1 cellular context compared by ENCODE assay signal in the genomic region with DNA sequence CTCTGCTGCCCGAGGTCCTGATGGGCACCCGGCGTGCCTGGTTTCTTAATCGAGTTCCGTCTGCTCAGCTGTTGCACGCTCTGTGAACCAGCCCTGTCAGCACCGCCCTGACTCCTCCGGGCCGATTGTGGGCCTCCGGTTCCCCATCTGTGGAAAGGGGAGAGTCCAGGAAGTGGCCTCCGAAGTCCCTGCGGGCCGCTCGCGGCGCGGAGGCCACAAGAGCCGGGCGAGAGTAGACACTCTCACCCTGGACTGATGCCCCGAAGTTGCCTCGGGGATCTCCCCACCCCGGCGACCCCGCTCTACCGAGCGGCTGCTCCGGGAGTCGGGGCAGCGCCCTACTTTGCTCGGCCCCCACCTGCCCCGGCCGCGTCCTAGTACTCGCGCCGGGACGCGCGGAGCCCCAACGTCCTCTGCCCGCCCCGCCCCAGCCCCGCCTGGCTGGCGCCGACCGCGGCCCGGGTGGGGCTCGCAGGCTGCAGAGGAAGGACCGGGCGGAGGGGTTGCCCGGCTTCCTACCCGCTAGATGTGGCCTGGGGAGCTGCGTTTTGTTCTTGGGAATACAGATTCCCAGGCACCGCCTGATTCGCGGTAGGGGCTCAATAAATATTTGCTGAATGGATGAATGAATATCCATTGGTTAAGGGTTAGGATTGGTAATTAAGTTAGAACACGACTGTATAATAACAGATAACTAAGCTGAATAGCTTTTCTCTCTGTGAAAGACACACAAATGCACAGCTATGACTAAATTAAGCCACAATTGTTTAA.
TF ChIP-seq lines count a peak whose summit lies in the region.

No MANE protein-coding gene starts in this region.

TF ChIP-seq in A549, 52 proteins besides CTCF, POLR2A, EP300 and RAD21 (continued from another document):
- TF ChIP-seq, protein P1, sequence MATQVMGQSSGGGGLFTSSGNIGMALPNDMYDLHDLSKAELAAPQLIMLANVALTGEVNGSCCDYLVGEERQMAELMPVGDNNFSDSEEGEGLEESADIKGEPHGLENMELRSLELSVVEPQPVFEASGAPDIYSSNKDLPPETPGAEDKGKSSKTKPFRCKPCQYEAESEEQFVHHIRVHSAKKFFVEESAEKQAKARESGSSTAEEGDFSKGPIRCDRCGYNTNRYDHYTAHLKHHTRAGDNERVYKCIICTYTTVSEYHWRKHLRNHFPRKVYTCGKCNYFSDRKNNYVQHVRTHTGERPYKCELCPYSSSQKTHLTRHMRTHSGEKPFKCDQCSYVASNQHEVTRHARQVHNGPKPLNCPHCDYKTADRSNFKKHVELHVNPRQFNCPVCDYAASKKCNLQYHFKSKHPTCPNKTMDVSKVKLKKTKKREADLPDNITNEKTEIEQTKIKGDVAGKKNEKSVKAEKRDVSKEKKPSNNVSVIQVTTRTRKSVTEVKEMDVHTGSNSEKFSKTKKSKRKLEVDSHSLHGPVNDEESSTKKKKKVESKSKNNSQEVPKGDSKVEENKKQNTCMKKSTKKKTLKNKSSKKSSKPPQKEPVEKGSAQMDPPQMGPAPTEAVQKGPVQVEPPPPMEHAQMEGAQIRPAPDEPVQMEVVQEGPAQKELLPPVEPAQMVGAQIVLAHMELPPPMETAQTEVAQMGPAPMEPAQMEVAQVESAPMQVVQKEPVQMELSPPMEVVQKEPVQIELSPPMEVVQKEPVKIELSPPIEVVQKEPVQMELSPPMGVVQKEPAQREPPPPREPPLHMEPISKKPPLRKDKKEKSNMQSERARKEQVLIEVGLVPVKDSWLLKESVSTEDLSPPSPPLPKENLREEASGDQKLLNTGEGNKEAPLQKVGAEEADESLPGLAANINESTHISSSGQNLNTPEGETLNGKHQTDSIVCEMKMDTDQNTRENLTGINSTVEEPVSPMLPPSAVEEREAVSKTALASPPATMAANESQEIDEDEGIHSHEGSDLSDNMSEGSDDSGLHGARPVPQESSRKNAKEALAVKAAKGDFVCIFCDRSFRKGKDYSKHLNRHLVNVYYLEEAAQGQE (IDR thresholded peaks at IDR 0.05), result no peak; the same call in 1 of the 2 replicates
- TF ChIP-seq PBX3 (IDR thresholded peaks at IDR 0.05) (0 out of 2 replicates have a peak, but pooled peaks have one; percentile 45), CHD2 (IDR thresholded peaks at IDR 0.05; ENCODE audit: low read length, partially characterized antibody) (no peak), HOXB13 (CRISPR knock-in tag; IDR thresholded peaks at IDR 0.05; ENCODE audit: low read depth) (no peak), MAX (IDR thresholded peaks at IDR 0.05) (peak; percentile 17), FOXS1 (CRISPR knock-in tag; IDR thresholded peaks at IDR 0.05) (no peak), PHF8 (IDR thresholded peaks at IDR 0.05; ENCODE audit: borderline replicate concordance, low read depth) (peak; percentile 37; the same call in 1 of the 2 replicates), NR3C1 (IDR thresholded peaks at IDR 0.05) (no peak), CBX8 (IDR thresholded peaks at IDR 0.05) (no peak)
- TF ChIP-seq, protein P2, sequence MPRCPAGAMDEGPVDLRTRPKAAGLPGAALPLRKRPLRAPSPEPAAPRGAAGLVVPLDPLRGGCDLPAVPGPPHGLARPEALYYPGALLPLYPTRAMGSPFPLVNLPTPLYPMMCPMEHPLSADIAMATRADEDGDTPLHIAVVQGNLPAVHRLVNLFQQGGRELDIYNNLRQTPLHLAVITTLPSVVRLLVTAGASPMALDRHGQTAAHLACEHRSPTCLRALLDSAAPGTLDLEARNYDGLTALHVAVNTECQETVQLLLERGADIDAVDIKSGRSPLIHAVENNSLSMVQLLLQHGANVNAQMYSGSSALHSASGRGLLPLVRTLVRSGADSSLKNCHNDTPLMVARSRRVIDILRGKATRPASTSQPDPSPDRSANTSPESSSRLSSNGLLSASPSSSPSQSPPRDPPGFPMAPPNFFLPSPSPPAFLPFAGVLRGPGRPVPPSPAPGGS (IDR thresholded peaks at IDR 0.05), result peak; percentile 23; the same call in 1 of the 3 replicates
